ENCODE assay signal across 8 cellular contexts in the genomic region with DNA sequence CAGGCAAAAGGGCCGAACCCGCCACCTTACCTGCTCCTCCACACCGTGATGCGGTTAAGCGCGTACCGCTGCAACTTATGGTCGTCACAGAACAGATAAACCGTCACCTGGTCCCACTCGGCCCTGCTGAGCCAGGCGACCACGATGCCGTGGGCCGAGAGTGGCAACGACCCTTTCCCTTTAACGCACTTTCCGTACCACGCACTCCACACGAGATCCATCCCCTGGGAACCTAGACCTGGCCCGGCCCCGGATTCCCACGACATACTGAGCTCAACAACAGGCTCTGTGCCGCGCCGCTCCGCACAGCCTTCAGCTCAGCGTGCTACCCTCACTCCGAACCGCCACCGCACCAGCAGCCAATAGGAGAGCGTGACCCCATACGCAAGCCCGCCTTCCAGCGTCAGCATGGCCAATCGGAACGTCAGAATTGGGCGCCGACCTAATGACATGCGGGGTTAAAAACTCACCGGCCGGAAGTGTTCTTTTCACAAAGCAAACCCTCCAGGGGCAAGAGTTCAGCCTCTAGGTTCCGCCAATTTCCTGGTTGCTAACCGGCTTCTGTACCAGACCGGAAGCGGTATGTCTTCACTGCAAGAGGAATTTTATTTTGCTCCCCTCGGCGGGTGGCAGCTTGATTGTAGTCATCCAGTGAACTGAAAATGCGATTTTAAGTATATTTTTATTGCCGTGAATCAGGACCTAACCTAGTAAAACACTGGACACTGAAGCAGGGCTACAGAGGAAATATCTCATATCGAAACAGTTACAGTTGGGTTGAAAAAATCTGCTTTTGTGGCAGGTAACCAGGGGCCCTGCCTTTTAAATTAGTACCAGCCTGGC.
DNase-seq lines count a peak whose midpoint lies in the region; FAIRE-seq and TF ChIP-seq lines count a peak whose summit lies in the region.

A gene (minus strand): TSS at position 338 of the 843 bp plus-strand sequence. CDS start 72 bp downstream, at position 266.

- H3K4me2 ChIP-seq in Loucy (ENCODE audit: low read depth, low read length, poor library complexity, severe bottlenecking), result peak within 1 kb of the TSS; percentile 94

- no peaks in the 10 kb centered on the region for H3F3A ChIP-seq in Loucy (ENCODE audit: low read depth)

- peaks cover 27% of the 10 kb centered on the region for H3K79me2 ChIP-seq in Loucy (ENCODE audit: insufficient read depth, low read length)

- no peaks in the 10 kb centered on the region for H3K27me3 ChIP-seq in Loucy (ENCODE audit: insufficient read depth, low read length, poor library complexity, severe bottlenecking)

- peak within 1 kb of the TSS; percentile 90 for H2AFZ ChIP-seq in Loucy (ENCODE audit: low read length)

- peak within 1 kb of the TSS; percentile 77 to 92 (median 91) for H3K27ac Mint-ChIP-seq in nephron
- peak within 1 kb of the TSS; percentile 97 for H3K27ac Mint-ChIP-seq in stimulated activated naive CD8-positive, alpha-beta T cell treated with anti-CD3 and anti-CD28 coated beads, Interleukin-15, Interleukin-2, amounts not matched to agents 100 ng/mL and 50 ng/mL, for 24 hours

- peaks cover 13% of the 10 kb centered on the region for H3K4me1 Mint-ChIP-seq in nephron
- peaks cover 24% of the 10 kb centered on the region for H3K4me1 Mint-ChIP-seq in stimulated activated naive CD8-positive, alpha-beta T cell treated with anti-CD3 and anti-CD28 coated beads, Interleukin-15, Interleukin-2, amounts not matched to agents 100 ng/mL and 50 ng/mL, for 24 hours (ENCODE audit: low read depth)

- H3K9me3 Mint-ChIP-seq in nephron, result peaks cover 4% of the 10 kb centered on the region
- H3K9me3 Mint-ChIP-seq in stimulated activated naive CD8-positive, alpha-beta T cell treated with anti-CD3 and anti-CD28 coated beads, Interleukin-15, Interleukin-2, amounts not matched to agents 100 ng/mL and 50 ng/mL, for 24 hours, result no peaks in the 10 kb centered on the region

- peak within 1 kb of the TSS; percentile 98 for H3K4me3 ChIP-seq in Loucy (ENCODE audit: low read length, poor library complexity, severe bottlenecking)
- peak within 1 kb of the TSS; percentile 85 for H3K4me3 ChIP-seq in fibroblast of pulmonary artery (replicated peaks; ENCODE audit: low read depth, low read length)

- no peaks in the 10 kb centered on the region for H3K27me3 Mint-ChIP-seq in nephron (ENCODE audit: low read depth)
- H3K27me3 Mint-ChIP-seq in stimulated activated naive CD8-positive, alpha-beta T cell treated with anti-CD3 and anti-CD28 coated beads, Interleukin-15, Interleukin-2, amounts not matched to agents 100 ng/mL and 50 ng/mL, for 24 hours, result no peaks in the 10 kb centered on the region

- no peaks in the 10 kb centered on the region for H3K9me3 ChIP-seq in Loucy (ENCODE audit: insufficient read depth, low read depth, low read length)

- no peaks in the 10 kb centered on the region for H3K9me2 ChIP-seq in Loucy (replicated peaks; ENCODE audit: low read depth, low read length)

- H3K9ac ChIP-seq in Loucy (ENCODE audit: low read depth, low read length, poor library complexity, severe bottlenecking), result peak within 1 kb of the TSS; percentile 89

- H3K36me3 Mint-ChIP-seq in nephron (ENCODE audit: low read depth), result peaks cover 12% of the 10 kb centered on the region
- peaks cover 19% of the 10 kb centered on the region for H3K36me3 Mint-ChIP-seq in stimulated activated naive CD8-positive, alpha-beta T cell treated with anti-CD3 and anti-CD28 coated beads, Interleukin-15, Interleukin-2, amounts not matched to agents 100 ng/mL and 50 ng/mL, for 24 hours (ENCODE audit: low read depth)

- DNase-seq in EL (peak; percentile 94), H54 (ENCODE audit: insufficient read length, low spot score) (peak; percentile 84), fibroblast of pulmonary artery (ENCODE audit: low read depth) (peak; percentile 96)
- peak; percentile 80 for DNase-seq in activated T-helper 9 cell treated with anti-CD3 and anti-CD28 coated beads, Interleukin-2, amount 50 U/mL, for 16 hours (ENCODE audit: low read depth)

- FAIRE-seq in H54 (lab: Jason Lieb, UNC), result peak; percentile 88

- H4K20me1 ChIP-seq in Loucy (ENCODE audit: insufficient read depth, low read length, poor library complexity, severe bottlenecking), result peaks cover 12% of the 10 kb centered on the region

- peak; percentile 47; the same call in 1 of the 2 replicates for TF ChIP-seq POLR2A in H54 (IDR thresholded peaks at IDR 0.05; ENCODE audit: low read depth, low read length)
- peak; percentile 70 for TF ChIP-seq POLR2A in Raji (IDR thresholded peaks at IDR 0.05; ENCODE audit: insufficient read depth, low read depth, low read length)

- TF ChIP-seq CTCF in Loucy (conservative IDR thresholded peaks at IDR 0.05; ENCODE audit: low read length) (no peak), fibroblast of pulmonary artery (IDR thresholded peaks at IDR 0.05; ENCODE audit: low read length, missing control alignments) (no peak), nephron (IDR thresholded peaks at IDR 0.05; ENCODE audit: unreplicated experiment in 3 of 3) (no peak)

- peaks cover 4% of the 10 kb centered on the region; the same call in 1 of the 2 replicates for H3K36me3 ChIP-seq in Loucy (ENCODE audit: insufficient read depth, low read length)

- H3K4me3 Mint-ChIP-seq in nephron, result peak within 1 kb of the TSS; percentile 99 to 100 (median 99)
- peak within 1 kb of the TSS; percentile 99 for H3K4me3 Mint-ChIP-seq in stimulated activated naive CD8-positive, alpha-beta T cell treated with anti-CD3 and anti-CD28 coated beads, Interleukin-15, Interleukin-2, amounts not matched to agents 100 ng/mL and 50 ng/mL, for 24 hours

- peaks cover 4% of the 10 kb centered on the region for H3K4me1 ChIP-seq in Loucy (ENCODE audit: insufficient read depth, low read length, poor library complexity, severe bottlenecking)

Comparison
In these comparisons a context has a peak if more than half of its experiments do, and no peak if none do; other contexts are left out.
1. Peak in every context shown above with its lines: DNase-seq and H3K4me3 ChIP-seq.